ENCODE assay signal across 16 cellular contexts in genomic region chrX:120036704-120037103, GRCh38. TPM values are rescaled to one million over a fixed set of nuclear protein-coding genes. Genes with fewer than 3 reads are reported as not detected.
"Had no signal": no experiment of that assay in that cellular context is flagged by ENCODE, and none has a peak within 500 bp of the region (broad histone marks: within the 10 kb centered on the region; RNA-seq: fewer than 3 reads in every experiment).

No MANE protein-coding gene starts in this region.

- H3K9me3 Mint-ChIP-seq: activated naive CD4-positive, alpha-beta T cell treated with anti-CD3 and anti-CD28 coated beads, Interleukin-2, amount 10 ng/mL, durations not matched to agents 7 days and 5 days; nephron had no signal

- H3K4me3 Mint-ChIP-seq: activated CD4-positive, alpha-beta T cell treated with anti-CD3 and anti-CD28 coated beads for 36 hours; activated naive CD4-positive, alpha-beta T cell treated with anti-CD3 and anti-CD28 coated beads, Interleukin-2, amount 10 ng/mL, durations not matched to agents 7 days and 5 days; nephron had no signal

- H3K36me3 Mint-ChIP-seq: activated naive CD4-positive, alpha-beta T cell treated with anti-CD3 and anti-CD28 coated beads, Interleukin-2, amount 10 ng/mL, durations not matched to agents 7 days and 5 days had no signal

- H3K4me1 ChIP-seq: gastrocnemius medialis, prostate gland, right lobe of liver, upper lobe of right lung had no signal

- H3K4me1 Mint-ChIP-seq: activated CD4-positive, alpha-beta T cell treated with anti-CD3 and anti-CD28 coated beads for 36 hours; nephron had no signal

- DNase-seq: activated CD4-positive, alpha-beta T cell treated with anti-CD3 and anti-CD28 coated beads for 36 hours; effector CD4-positive, alpha-beta T cell; gastrocnemius medialis; mammary epithelial cell; occipital lobe; stimulated activated CD4-positive, alpha-beta T cell treated with anti-CD3 and anti-CD28 coated beads, Interleukin-1b, Interleukin-23, amount 100 ng/mL, for 48 hours had no signal

- H3K27me3 Mint-ChIP-seq: activated CD4-positive, alpha-beta T cell treated with anti-CD3 and anti-CD28 coated beads for 36 hours; activated naive CD4-positive, alpha-beta T cell treated with anti-CD3 and anti-CD28 coated beads, Interleukin-2, amount 10 ng/mL, durations not matched to agents 7 days and 5 days had no signal

- H3K79me2 ChIP-seq: hepatocyte had no signal

- H3K27ac ChIP-seq: cardiac muscle cell, gastrocnemius medialis, hepatocyte, prostate gland, right lobe of liver, upper lobe of right lung had no signal

- H3K4me3 ChIP-seq: cardiac muscle cell, gastrocnemius medialis, hepatocyte, prostate gland, right lobe of liver, upper lobe of right lung had no signal

- H3K4me2 ChIP-seq: hepatocyte had no signal

- H3K27me3 ChIP-seq: cardiac muscle cell, gastrocnemius medialis, hepatocyte, right lobe of liver, upper lobe of right lung had no signal

- ATAC-seq: activated CD4-positive, alpha-beta T cell treated with anti-CD3 and anti-CD28 coated beads for 36 hours; gastrocnemius medialis; right lobe of liver; stimulated activated naive CD8-positive, alpha-beta T cell treated with anti-CD3 and anti-CD28 coated beads, Interleukin-15, Interleukin-2, amounts not matched to agents 100 U/mL and 50 U/mL, for 24 hours; upper lobe of right lung had no signal

- H3K9me3 ChIP-seq: gastrocnemius medialis, prostate gland, right lobe of liver, upper lobe of right lung had no signal

- H3K27ac Mint-ChIP-seq: activated CD4-positive, alpha-beta T cell treated with anti-CD3 and anti-CD28 coated beads for 36 hours; activated naive CD4-positive, alpha-beta T cell treated with anti-CD3 and anti-CD28 coated beads, Interleukin-2, amount 10 ng/mL, durations not matched to agents 7 days and 5 days; nephron had no signal

- H2AFZ ChIP-seq: hepatocyte had no signal

- H3K36me3 ChIP-seq: cardiac muscle cell, gastrocnemius medialis, prostate gland, right lobe of liver, upper lobe of right lung had no signal

RNA-seq across cellular contexts. Expression of gene RHOXF2B, which starts 40.8 kb away (rescaled TPM):
- total RNA-seq: activated CD4-positive, alpha-beta T cell treated with anti-CD3 and anti-CD28 coated beads for 36 hours; cardiac muscle cell; gastrocnemius medialis; hepatocyte; mammary epithelial cell; occipital lobe; right lobe of liver; temporal lobe; upper lobe of right lung had no signal
- polyA plus RNA-seq: adipose tissue, cardiac muscle cell, hepatocyte, mammary epithelial cell had no signal
